ENCODE assay signal across 23 cellular contexts in the genomic region with DNA sequence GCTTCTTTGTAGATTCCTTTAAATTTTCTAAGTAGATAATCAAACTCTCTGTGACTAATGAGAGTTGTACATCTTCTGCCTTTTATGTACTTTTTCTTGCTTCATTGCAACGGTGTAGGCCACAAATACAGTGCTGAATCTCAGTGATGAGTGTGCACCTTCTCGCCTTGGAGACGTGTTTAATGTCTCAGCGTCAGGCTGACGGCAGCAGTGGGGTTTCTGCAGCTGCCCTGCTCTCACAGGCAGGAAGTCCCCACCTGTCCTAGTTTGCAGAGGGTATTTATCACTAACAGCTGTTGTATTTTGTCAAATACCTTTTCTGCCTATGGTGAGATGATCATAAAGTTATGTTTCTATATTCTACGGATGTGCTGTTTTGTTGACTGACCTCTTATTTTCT. TPM values are rescaled to one million over a fixed set of nuclear protein-coding genes. Genes with fewer than 3 reads are reported as not detected.
DNase-seq lines count a peak whose midpoint lies in the region; ATAC-seq and TF ChIP-seq lines count a peak whose summit lies in the region.
"Had no signal": no experiment of that assay in that cellular context is flagged by ENCODE, and none has a peak within 500 bp of the region (broad histone marks: within the 10 kb centered on the region; RNA-seq: fewer than 3 reads in every experiment).

No MANE protein-coding gene starts in this region.

- H3K27me3 Mint-ChIP-seq in activated CD8-positive, alpha-beta T cell treated with anti-CD3 and anti-CD28 coated beads for 36 hours: no peaks in the 10 kb centered on the region
- H3K27me3 Mint-ChIP-seq in activated CD8-positive, alpha-beta T cell treated with anti-CD3 and anti-CD28 coated beads, Interleukin-2, amount 10 ng/mL, durations not matched to agents 7 days and 5 days (ENCODE audit: low read depth): peaks cover 12% of the 10 kb centered on the region

- H3K36me3 Mint-ChIP-seq in activated CD8-positive, alpha-beta T cell treated with anti-CD3 and anti-CD28 coated beads for 36 hours (ENCODE audit: low read depth): no peaks in the 10 kb centered on the region
- H3K36me3 Mint-ChIP-seq in activated CD8-positive, alpha-beta T cell treated with anti-CD3 and anti-CD28 coated beads, Interleukin-2, amount 10 ng/mL, durations not matched to agents 7 days and 5 days (ENCODE audit: low read depth): no peaks in the 10 kb centered on the region

- no peaks in the 10 kb centered on the region for H3K36me3 ChIP-seq in BE2C
- H3K36me3 ChIP-seq: BLaER1 treated with 17β-estradiol and CSF1 and Interleukin-3, amounts not matched to agents 10 nM and 100 nM; esophagus muscularis mucosa; left lung; tibial nerve had no signal

- H3K4me3 ChIP-seq in skeletal muscle cell (ENCODE audit: low read depth, low read length) (no peak overlapping the region), BE2C (ENCODE audit: low read depth, low read length) (no peak overlapping the region)
- H3K4me3 ChIP-seq: BLaER1 treated with 17β-estradiol and CSF1 and Interleukin-3, amounts not matched to agents 10 nM and 100 nM; esophagus muscularis mucosa; GM23338; left lung; PC-9; tibial nerve had no signal

- H3K4me1 Mint-ChIP-seq in activated CD8-positive, alpha-beta T cell treated with anti-CD3 and anti-CD28 coated beads for 36 hours (ENCODE audit: low read depth): no peaks in the 10 kb centered on the region
- no peaks in the 10 kb centered on the region for H3K4me1 Mint-ChIP-seq in activated CD8-positive, alpha-beta T cell treated with anti-CD3 and anti-CD28 coated beads, Interleukin-2, amount 10 ng/mL, durations not matched to agents 7 days and 5 days (ENCODE audit: low read depth)
- H3K4me1 Mint-ChIP-seq: GM23338 had no signal

- H3K9me3 ChIP-seq in BE2C: no peaks in the 10 kb centered on the region
- H3K9me3 ChIP-seq: BLaER1 treated with 17β-estradiol and CSF1 and Interleukin-3, amounts not matched to agents 10 nM and 100 nM; esophagus muscularis mucosa; left lung; tibial nerve had no signal

- CTCF ChIA-PET in activated CD8-positive, alpha-beta T cell treated with anti-CD3 and anti-CD28 coated beads for 36 hours (lab: Charles Lee): interaction anchor here (0.7 to 1.0 kb wide), 2 partner anchors 31 to 101 kb away, joined by 3 read pairs; no protein-coding TSS in a partner anchor
- CTCF ChIA-PET in activated CD8-positive, alpha-beta T cell treated with anti-CD3 and anti-CD28 coated beads, Interleukin-2, amount 10 ng/mL, durations not matched to agents 7 days and 5 days (lab: Charles Lee): interaction anchor here (0.9 kb wide), 1 partner anchor 33 kb away, joined by 4 read pairs; no protein-coding TSS in a partner anchor

- H3K4me1 ChIP-seq in BE2C: no peaks in the 10 kb centered on the region
- H3K4me1 ChIP-seq: esophagus muscularis mucosa, left lung, tibial nerve had no signal

- no peaks in the 10 kb centered on the region for H3K9me3 Mint-ChIP-seq in activated CD8-positive, alpha-beta T cell treated with anti-CD3 and anti-CD28 coated beads for 36 hours
- no peaks in the 10 kb centered on the region for H3K9me3 Mint-ChIP-seq in activated CD8-positive, alpha-beta T cell treated with anti-CD3 and anti-CD28 coated beads, Interleukin-2, amount 10 ng/mL, durations not matched to agents 7 days and 5 days (ENCODE audit: insufficient read depth)
- H3K9me3 Mint-ChIP-seq: GM23338 had no signal

- ATAC-seq in activated CD8-positive, alpha-beta T cell treated with anti-CD3 and anti-CD28 coated beads for 36 hours: peak; percentile 30
- no peak for ATAC-seq in activated CD8-positive, alpha-beta T cell treated with anti-CD3 and anti-CD28 coated beads, Interleukin-2, amount 10 ng/mL, durations not matched to agents 7 days and 5 days
- ATAC-seq: GM23338, left lung had no signal

- DNase-seq in activated CD8-positive, alpha-beta T cell treated with anti-CD3 and anti-CD28 coated beads for 36 hours: peak; percentile 17
- DNase-seq in activated CD8-positive, alpha-beta T cell treated with anti-CD3 and anti-CD28 coated beads, Interleukin-2, amount 10 ng/mL, durations not matched to agents 7 days and 5 days: no peak
- DNase-seq in NCI-H2029 (lab: John Stamatoyannopoulos, UW) (peak; percentile 37), NCI-H748 treated with DMSO at 0.1 percent for 48 hours (lab: John Stamatoyannopoulos, UW) (peak; percentile 76), skeletal muscle cell (ENCODE audit: low read depth) (peak; percentile 25), epidermal melanocyte (ENCODE audit: insufficient read length, low spot score) (no peak), A172 (ENCODE audit: low spot score) (no peak), BE2C (no peak)
- DNase-seq: 8988T; activated CD4-positive, CD25-positive, alpha-beta regulatory T cell treated with anti-CD3 and anti-CD28 coated beads, Interleukin-2, amount 50 U/mL, for 72 hours; activated gamma-delta T cell; anterior cingulate cortex; central memory CD4-positive, alpha-beta T cell; left lung; NCI-H526; PC-9; T1000 had no signal

- no peaks in the 10 kb centered on the region for H3K27me3 ChIP-seq in BE2C
- H3K27me3 ChIP-seq: BLaER1 treated with 17β-estradiol and CSF1 and Interleukin-3, amounts not matched to agents 10 nM and 100 nM; esophagus muscularis mucosa; left lung; tibial nerve had no signal

- POLR2A ChIA-PET in activated CD8-positive, alpha-beta T cell treated with anti-CD3 and anti-CD28 coated beads for 36 hours (lab: Charles Lee): no interaction called here
- POLR2A ChIA-PET in activated CD8-positive, alpha-beta T cell treated with anti-CD3 and anti-CD28 coated beads, Interleukin-2, amount 10 ng/mL, durations not matched to agents 7 days and 5 days (lab: Charles Lee): no interaction called here

- intact Hi-C loops in activated CD8-positive, alpha-beta T cell treated with anti-CD3 and anti-CD28 coated beads for 36 hours (cut with micrococcal nuclease): no loop called here

- TF ChIP-seq CTCF in activated CD8-positive, alpha-beta T cell treated with anti-CD3 and anti-CD28 coated beads for 36 hours (IDR thresholded peaks at IDR 0.05): no peak
- TF ChIP-seq CTCF in BE2C (IDR thresholded peaks at IDR 0.05; ENCODE audit: low read depth, low read length): no peak

- H3K4me3 Mint-ChIP-seq in activated CD8-positive, alpha-beta T cell treated with anti-CD3 and anti-CD28 coated beads for 36 hours: no peak overlapping the region
- H3K4me3 Mint-ChIP-seq in activated CD8-positive, alpha-beta T cell treated with anti-CD3 and anti-CD28 coated beads, Interleukin-2, amount 10 ng/mL, durations not matched to agents 7 days and 5 days: no peak overlapping the region
- H3K4me3 Mint-ChIP-seq: GM23338 had no signal

- no peak overlapping the region for H3K27ac Mint-ChIP-seq in activated CD8-positive, alpha-beta T cell treated with anti-CD3 and anti-CD28 coated beads for 36 hours
- no peak overlapping the region for H3K27ac Mint-ChIP-seq in activated CD8-positive, alpha-beta T cell treated with anti-CD3 and anti-CD28 coated beads, Interleukin-2, amount 10 ng/mL, durations not matched to agents 7 days and 5 days
- H3K27ac Mint-ChIP-seq: GM23338 had no signal

RNA-seq across cellular contexts. Expression of a gene that starts 13.3 kb away (rescaled TPM):
- total RNA-seq in activated CD8-positive, alpha-beta T cell treated with anti-CD3 and anti-CD28 coated beads for 36 hours: not detected
- total RNA-seq in activated CD8-positive, alpha-beta T cell treated with anti-CD3 and anti-CD28 coated beads, Interleukin-2, amount 10 ng/mL, durations not matched to agents 7 days and 5 days: not detected
- total RNA-seq in A172 (2014; rRNA removed; shearing (Covaris generic)): 0.07 TPM in 1 of 2 replicates, not detected in the other
- polyA plus RNA-seq in BE2C (2012; ENCODE audit: insufficient read depth, insufficient read length, low read depth): not detected
- total RNA-seq: esophagus muscularis mucosa, GM23338, left lung, mononuclear cell, PC-9, renal cortical epithelial cell had no signal
- polyA plus RNA-seq: GM23338 had no signal

RNA-seq across cellular contexts. Expression of a gene that starts 14.0 kb away (rescaled TPM):
- total RNA-seq in activated CD8-positive, alpha-beta T cell treated with anti-CD3 and anti-CD28 coated beads for 36 hours: not detected
- not detected for total RNA-seq in activated CD8-positive, alpha-beta T cell treated with anti-CD3 and anti-CD28 coated beads, Interleukin-2, amount 10 ng/mL, durations not matched to agents 7 days and 5 days
- 0.22 TPM in 1 of 2 replicates, not detected in the other for total RNA-seq in A172 (2014; rRNA removed; shearing (Covaris generic))
- polyA plus RNA-seq in BE2C (2012; ENCODE audit: insufficient read depth, insufficient read length, low read depth): not detected
- total RNA-seq: GM23338, mononuclear cell, tibial nerve had no signal
- polyA plus RNA-seq: GM23338 had no signal

RNA-seq across cellular contexts. Expression of a gene that starts 24.2 kb away (rescaled TPM):
- total RNA-seq in activated CD8-positive, alpha-beta T cell treated with anti-CD3 and anti-CD28 coated beads for 36 hours: not detected
- total RNA-seq in activated CD8-positive, alpha-beta T cell treated with anti-CD3 and anti-CD28 coated beads, Interleukin-2, amount 10 ng/mL, durations not matched to agents 7 days and 5 days: not detected
- total RNA-seq in A172 (2014; rRNA removed; shearing (Covaris generic)): 0.02 TPM in 1 of 2 replicates, not detected in the other
- polyA plus RNA-seq in BE2C (2012; ENCODE audit: insufficient read depth, insufficient read length, low read depth): not detected
- total RNA-seq: esophagus muscularis mucosa, GM23338, mononuclear cell, PC-9 had no signal
- polyA plus RNA-seq: GM23338 had no signal

Comparison
In these comparisons a context has a peak if more than half of its experiments do, and no peak if none do; other contexts are left out.
1. DNase-seq: peak in activated CD8-positive, alpha-beta T cell treated with anti-CD3 and anti-CD28 coated beads for 36 hours (single experiment), NCI-H2029 (single experiment), NCI-H748 treated with DMSO at 0.1 percent for 48 hours (single experiment) and skeletal muscle cell (single experiment); none in activated CD8-positive, alpha-beta T cell treated with anti-CD3 and anti-CD28 coated beads, Interleukin-2, amount 10 ng/mL, durations not matched to agents 7 days and 5 days (single experiment), epidermal melanocyte (single experiment), A172 (single experiment) and BE2C (single experiment).